2 cellular contexts compared by ENCODE assay signal in genomic region chr18:11125372-11126315, GRCh38.
TF ChIP-seq lines count a peak whose summit lies in the region.

No MANE protein-coding gene starts in this region.

TF ChIP-seq in IMR-90, 13 proteins besides CTCF, POLR2A, EP300 and RAD21:
- TF ChIP-seq ELK1 (IDR thresholded peaks at IDR 0.05; ENCODE audit: borderline replicate concordance, low read depth, low read length) (no peak), MXI1 (IDR thresholded peaks at IDR 0.05; ENCODE audit: borderline replicate concordance, low read depth, low read length) (no peak), RFX5 (IDR thresholded peaks at IDR 0.05; ENCODE audit: low read depth, low read length) (no peak), BHLHE40 (IDR thresholded peaks at IDR 0.05; ENCODE audit: low read depth, low read length) (no peak), MAZ (IDR thresholded peaks at IDR 0.05; ENCODE audit: borderline replicate concordance, low read depth, low read length) (no peak)

TF ChIP-seq in HepG2, 621 proteins besides CTCF, POLR2A, EP300 and RAD21:
- no peak for TF ChIP-seq RFX1 (IDR thresholded peaks at IDR 0.05)
- TF ChIP-seq SRSF1 (optimal IDR thresholded peaks at IDR 0.05; ENCODE audit: low read depth, low read length) = no peak
